In genomic region chr12:42372154-42372791, GRCh38 we compare ENCODE assay signal across 1 cellular context.
TF ChIP-seq lines count a peak whose summit lies in the region.

No MANE protein-coding gene starts in this region.

TF ChIP-seq in GM23338, 12 proteins besides CTCF, POLR2A, EP300 and RAD21 (continued from another document):
- TF ChIP-seq ZNF462 (CRISPR knock-in tag; IDR thresholded peaks at IDR 0.05), result no peak
- TF ChIP-seq EZH2 (IDR thresholded peaks at IDR 0.05; ENCODE audit: low read depth, unreplicated experiment), result no peak
- TF ChIP-seq ETS1 (IDR thresholded peaks at IDR 0.05), result no peak
